In the genomic region with DNA sequence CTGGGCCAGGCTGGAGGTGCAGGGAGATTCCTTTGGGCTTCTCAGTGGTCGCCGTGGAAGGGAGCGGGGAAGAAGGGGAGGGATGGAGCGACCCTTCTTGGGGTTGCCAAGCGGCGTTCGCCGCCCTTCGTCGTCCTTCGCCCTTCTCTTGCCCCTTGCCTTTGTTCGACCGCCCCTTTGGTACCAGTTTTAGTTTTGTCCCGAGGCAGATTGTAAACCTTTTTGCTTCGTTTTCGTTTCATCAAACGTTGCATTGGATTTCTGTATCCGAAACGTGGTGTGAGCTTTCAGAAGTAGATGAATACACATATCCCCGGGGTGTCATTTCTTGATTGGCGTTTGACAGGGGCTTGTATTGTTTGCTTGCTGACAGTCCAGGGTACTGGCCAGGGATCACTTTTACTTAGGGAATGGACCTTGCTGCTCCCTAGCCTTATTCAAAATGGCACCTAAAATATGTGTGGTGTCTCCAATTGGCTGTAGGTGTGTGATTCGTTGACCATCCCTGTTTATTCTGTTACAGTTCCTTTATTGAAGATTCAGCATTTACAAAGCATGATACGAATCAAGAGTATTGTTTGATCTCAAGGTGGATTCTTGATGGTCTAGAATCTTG, we compare ENCODE assay signal across 8 cellular contexts. TPM values are rescaled to one million over a fixed set of nuclear protein-coding genes. Genes with fewer than 3 reads are reported as not detected.
DNase-seq lines count a peak whose midpoint lies in the region; ATAC-seq and TF ChIP-seq lines count a peak whose summit lies in the region.

No MANE protein-coding gene starts in this region.

- intact Hi-C loops in esophagus squamous epithelium (cut with DNase I), result no loop called here

- H3K27me3 ChIP-seq in HAP-1 (ENCODE audit: low read depth) (no peaks in the 10 kb centered on the region), esophagus squamous epithelium (no peaks in the 10 kb centered on the region), neutrophil (no peaks in the 10 kb centered on the region)

- H3K4me3 ChIP-seq in HAP-1 (peak overlapping the region; percentile 78), esophagus squamous epithelium (peak overlapping the region; percentile 73 to 93 (median 85)), neutrophil (ENCODE audit: low read depth in 1 of 2, low read length in 1 of 2) (peak overlapping the region; percentile 72 to 78)

- H3K27ac ChIP-seq in esophagus squamous epithelium (peak overlapping the region; percentile 89 to 95 (median 90)), neutrophil (peak overlapping the region; percentile 80)

- 1 to 2% methylated on average over 19 to 23 of the region's 23 CpGs for WGBS in esophagus squamous epithelium, 2 donors

- TF ChIP-seq CTCF in esophagus squamous epithelium (IDR thresholded peaks at IDR 0.05), result no peak
- TF ChIP-seq CTCF in neutrophil (IDR thresholded peaks at IDR 0.05), result no peak

- TF ChIP-seq POLR2A in esophagus squamous epithelium (IDR thresholded peaks at IDR 0.05), result no peak

- in situ Hi-C loops in HAP-1 (cut with MboI; ENCODE audit: low sequenced_read_pairs), result no loop called here

- H3K36me3 ChIP-seq in HAP-1 (replicated peaks), result peaks cover 24% of the 10 kb centered on the region
- H3K36me3 ChIP-seq in esophagus squamous epithelium, result peaks cover 0 to 16% (median 0%) of the 10 kb centered on the region in 3 donors
- H3K36me3 ChIP-seq in neutrophil, result peaks cover 4% of the 10 kb centered on the region

- H3K4me1 ChIP-seq in HAP-1 (peaks cover 11% of the 10 kb centered on the region), esophagus squamous epithelium (peaks cover 0 to 31% (median 12%) of the 10 kb centered on the region in 3 donors), neutrophil (ENCODE audit: control insufficient read depth in 1 of 2, insufficient read depth in 1 of 2, low read depth in 1 of 2, low read length in 1 of 2) (peaks cover 10 to 13% of the 10 kb centered on the region in 2 experiments)

- H3K9me3 ChIP-seq in HAP-1 (no peaks in the 10 kb centered on the region), esophagus squamous epithelium (no peaks in the 10 kb centered on the region), neutrophil (no peaks in the 10 kb centered on the region)

- ATAC-seq in HG03520 (IDR thresholded peaks at IDR 0.05; ENCODE audit: unreplicated experiment), result no peak
- no peak for ATAC-seq in GM19397 (IDR thresholded peaks at IDR 0.05; ENCODE audit: unreplicated experiment)

- DNase-seq in COLO829 (ENCODE audit: low spot score) (peak; percentile 13), HAP-1 (ENCODE audit: low spot score in 2 of 2) (peak; percentile 31 to 42), SW480 (ENCODE audit: low spot score) (peak; percentile 41), esophagus squamous epithelium (lab: John Stamatoyannopoulos, UW) (no peak)
- DNase-seq in activated effector memory CD4-positive, alpha-beta T cell treated with anti-CD3 and anti-CD28 coated beads, Interleukin-2, amount 50 U/mL, for 16 hours, result no peak

RNA-seq across cellular contexts. Expression of a gene that starts 0.8 kb away (rescaled TPM):
- 10 to 100 TPM; 31.1 to 40.1 (median 36.0) TPM for total RNA-seq in esophagus squamous epithelium

Comparison
In these comparisons a context has a peak if more than half of its experiments do, and no peak if none do; other contexts are left out.
1. DNase-seq: peak in COLO829 (single experiment), HAP-1 (2 of 2) and SW480 (single experiment); none in esophagus squamous epithelium (single experiment) and activated effector memory CD4-positive, alpha-beta T cell treated with anti-CD3 and anti-CD28 coated beads, Interleukin-2, amount 50 U/mL, for 16 hours (single experiment).
2. Peak in every context shown above with its lines, with median percentiles within 50 percentile points of each other: H3K4me3 ChIP-seq.